18 cellular contexts compared by ENCODE assay signal in genomic region chr3:139302801-139303113, GRCh38. TPM values are rescaled to one million over a fixed set of nuclear protein-coding genes. Genes with fewer than 3 reads are reported as not detected.
A peak's percentile ranks its signal among the peaks of the same experiment; 100 is the strongest.
DNase-seq lines count a peak whose midpoint lies in the region; ATAC-seq and TF ChIP-seq lines count a peak whose summit lies in the region.
"Had no signal": no experiment of that assay in that cellular context is flagged by ENCODE, and none has a peak within 500 bp of the region (broad histone marks: within the 10 kb centered on the region; RNA-seq: fewer than 3 reads in every experiment).

No MANE protein-coding gene starts in this region.

- H3K4me3 Mint-ChIP-seq in GM23338 = no peak overlapping the region
- H3K4me3 Mint-ChIP-seq: activated B cell treated with CpG ODN at 0.5 μM for 24 hours, memory B cell, natural killer cell had no signal

- no peaks in the 10 kb centered on the region for H3K27me3 ChIP-seq in GM23338 (ENCODE audit: insufficient read depth)
- no peaks in the 10 kb centered on the region for H3K27me3 ChIP-seq in PC-9 (ENCODE audit: insufficient read depth, low read depth)
- no peaks in the 10 kb centered on the region for H3K27me3 ChIP-seq in skeletal muscle satellite cell (ENCODE audit: control insufficient read depth, insufficient read depth, low read length)
- H3K27me3 ChIP-seq: heart left ventricle had no signal

- no TSS peak for BruUV-seq in PC-9 (replicated peaks; lab: Mats Ljungman, UMichigan)

- peaks cover 8% of the 10 kb centered on the region for H3K4me1 ChIP-seq in GM23338 (ENCODE audit: insufficient read depth)
- peaks cover 52% of the 10 kb centered on the region for H3K4me1 ChIP-seq in PC-9 (replicated peaks; ENCODE audit: insufficient read depth)
- peaks cover 63% of the 10 kb centered on the region for H3K4me1 ChIP-seq in skeletal muscle satellite cell (ENCODE audit: control insufficient read depth, insufficient read depth, low read length)
- H3K4me1 ChIP-seq: prostate gland had no signal

- H3K79me2 ChIP-seq in GM23338 (replicated peaks; ENCODE audit: insufficient read depth) = no peaks in the 10 kb centered on the region
- no peaks in the 10 kb centered on the region for H3K79me2 ChIP-seq in PC-9 (ENCODE audit: low read depth)

- TF ChIP-seq CTCF in GM23338 (conservative IDR thresholded peaks at IDR 0.05; ENCODE audit: low read depth in 2 of 2) (no peak), PC-9 (conservative IDR thresholded peaks at IDR 0.05) (no peak)

- H3K9me2 ChIP-seq in GM23338 (ENCODE audit: insufficient read depth) (peaks cover 2% of the 10 kb centered on the region; the same call in 1 of the 2 replicates), PC-9 (ENCODE audit: insufficient read depth) (no peaks in the 10 kb centered on the region)

- no peak for ATAC-seq in GM23338
- ATAC-seq in GM18858 (IDR thresholded peaks at IDR 0.05; ENCODE audit: unreplicated experiment) = no peak

- POLR2A ChIA-PET in PC-9 (lab: Charles Lee; ENCODE audit: unreplicated experiment) = interaction anchor here (0.6 to 0.8 kb wide), 3 partner anchors 15 to 1164 kb away, joined by 3 to 7 read pairs (median 6); no protein-coding TSS in a partner anchor

- H3K4me3 ChIP-seq in GM23338 (no peak overlapping the region), PC-9 (peak overlapping the region; percentile 22; the same call in 1 of the 2 replicates), skeletal muscle satellite cell (ENCODE audit: low read length) (peak overlapping the region; percentile 28)
- H3K4me3 ChIP-seq: heart left ventricle, prostate gland had no signal

- no peak overlapping the region; the same call in 1 of the 2 replicates for H3K27ac Mint-ChIP-seq in GM23338
- H3K27ac Mint-ChIP-seq: activated B cell treated with CpG ODN at 0.5 μM for 24 hours, memory B cell had no signal

- no peaks in the 10 kb centered on the region for H3K36me3 Mint-ChIP-seq in GM23338 (ENCODE audit: low read depth)
- H3K36me3 Mint-ChIP-seq: memory B cell, natural killer cell had no signal

- no peak overlapping the region for H3K27ac ChIP-seq in GM23338 (ENCODE audit: low read depth)
- peak overlapping the region; percentile 71 for H3K27ac ChIP-seq in PC-9
- H3K27ac ChIP-seq in epithelial cell of prostate = peak overlapping the region; percentile 51
- H3K27ac ChIP-seq: prostate gland had no signal

- H3K9me3 ChIP-seq in PC-9 (ENCODE audit: insufficient read depth, low read depth) (no peaks in the 10 kb centered on the region), skeletal muscle satellite cell (replicated peaks; ENCODE audit: low read length) (no peaks in the 10 kb centered on the region)
- H3K9me3 ChIP-seq: heart left ventricle, prostate gland had no signal

- no peak overlapping the region for H3K4me2 ChIP-seq in GM23338
- H3K4me2 ChIP-seq in PC-9 = peak overlapping the region; percentile 69
- H3K4me2 ChIP-seq in skeletal muscle satellite cell (ENCODE audit: low read length) = peak overlapping the region; percentile 53

- no peaks in the 10 kb centered on the region; the same call in 2 of the 3 replicates for H3K9me3 Mint-ChIP-seq in GM23338
- H3K9me3 Mint-ChIP-seq: activated B cell treated with CpG ODN at 0.5 μM for 24 hours, memory B cell, natural killer cell had no signal

- no peaks in the 10 kb centered on the region for H3F3A ChIP-seq in GM23338 (replicated peaks; ENCODE audit: low read depth)
- peaks cover 31% of the 10 kb centered on the region for H3F3A ChIP-seq in PC-9 (ENCODE audit: insufficient read depth, low read depth)

- H3K9ac ChIP-seq in skeletal muscle satellite cell (ENCODE audit: low read depth, low read length) = peak overlapping the region; percentile 76

- peaks cover 15% of the 10 kb centered on the region for H3K27me3 Mint-ChIP-seq in GM23338 (ENCODE audit: insufficient read depth, low read depth, poor library complexity)
- H3K27me3 Mint-ChIP-seq: activated B cell treated with CpG ODN at 0.5 μM for 24 hours had no signal

- DNase-seq in GM23338 (ENCODE audit: low spot score) = no peak
- peak in 1 of 2 experiments; percentile 39 for DNase-seq in PC-9
- DNase-seq in epithelial cell of prostate (ENCODE audit: low read depth, low spot score) = no peak
- DNase-seq in C1 segment of cervical spinal cord (lab: John Stamatoyannopoulos, UW) = no peak
- DNase-seq in stimulated activated CD4-positive, alpha-beta T cell treated with anti-CD3 and anti-CD28 coated beads, Interleukin-4, amount 100 ng/mL, for 24 hours = no peak
- DNase-seq: activated B cell treated with CpG ODN at 0.5 μM for 24 hours; DMS153; effector CD4-positive, alpha-beta T cell; natural killer cell; NCI-H2029; SHP77; small intestine; stimulated activated CD4-positive, alpha-beta T cell treated with anti-CD3 and anti-CD28 coated beads, Interleukin-4, amount 100 ng/mL, for 4 hours had no signal

- H4K20me1 ChIP-seq in GM23338 (replicated peaks; ENCODE audit: insufficient read depth) = no peaks in the 10 kb centered on the region
- no peaks in the 10 kb centered on the region for H4K20me1 ChIP-seq in PC-9 (ENCODE audit: insufficient read depth)

- H2AFZ ChIP-seq in GM23338 = 0 out of 2 replicates have a peak overlapping the region, but pooled peaks have one; percentile 29
- H2AFZ ChIP-seq in PC-9 = no peak overlapping the region

- H3K36me3 ChIP-seq in GM23338 (ENCODE audit: insufficient read depth) (no peaks in the 10 kb centered on the region), PC-9 (ENCODE audit: low read depth) (no peaks in the 10 kb centered on the region), skeletal muscle satellite cell (ENCODE audit: insufficient read depth, low read length) (no peaks in the 10 kb centered on the region)
- H3K36me3 ChIP-seq: heart left ventricle, prostate gland had no signal

- H3K4me1 Mint-ChIP-seq in GM23338 = peaks cover 14% of the 10 kb centered on the region
- H3K4me1 Mint-ChIP-seq: activated B cell treated with CpG ODN at 0.5 μM for 24 hours, memory B cell had no signal

- intact Hi-C loops in PC-9 (cut with micrococcal nuclease; ENCODE audit: unreplicated experiment) = loop anchor here (1.0 to 2.0 kb wide), 5 partner anchors 8 to 230 kb away; no protein-coding TSS in a partner anchor

- CTCF ChIA-PET in PC-9 (lab: Charles Lee) = interaction anchor here (0.5 to 1.3 kb wide), 5 partner anchors 8 to 706 kb away, joined by 3 to 4 read pairs (median 3); no protein-coding TSS in a partner anchor

TF ChIP-seq in GM23338, 12 proteins besides CTCF, POLR2A, EP300 and RAD21 (continues in another document):
- no peak for TF ChIP-seq EZH2 (IDR thresholded peaks at IDR 0.05; ENCODE audit: low read depth, unreplicated experiment)
- TF ChIP-seq JUNB (IDR thresholded peaks at IDR 0.05; ENCODE audit: unreplicated experiment) = no peak
- no peak for TF ChIP-seq NANOG (IDR thresholded peaks at IDR 0.05; ENCODE audit: borderline replicate concordance)
- TF ChIP-seq ZNF114 (CRISPR knock-in tag; IDR thresholded peaks at IDR 0.05) = no peak

RNA-seq across cellular contexts. Expression of gene MRPS22, which starts 41.1 kb away (rescaled TPM):
- total RNA-seq in GM23338 (2014; rRNA removed; shearing (Covaris generic)) = 49.5 and 65.6 TPM in 2 replicates
- polyA plus RNA-seq in GM23338 (2016; fragmentation: Nextera tagmentation; extraction: Ambion mirVana) = 48.9 and 58.4 TPM in 2 replicates
- total RNA-seq in PC-9 (2021) = 64.8 and 68.0 TPM in 2 replicates
- total RNA-seq in skeletal muscle satellite cell (2012; rRNA removed) = 81.9 and 83.7 TPM in 2 replicates
